1 cellular context compared by ENCODE assay signal in the genomic region with DNA sequence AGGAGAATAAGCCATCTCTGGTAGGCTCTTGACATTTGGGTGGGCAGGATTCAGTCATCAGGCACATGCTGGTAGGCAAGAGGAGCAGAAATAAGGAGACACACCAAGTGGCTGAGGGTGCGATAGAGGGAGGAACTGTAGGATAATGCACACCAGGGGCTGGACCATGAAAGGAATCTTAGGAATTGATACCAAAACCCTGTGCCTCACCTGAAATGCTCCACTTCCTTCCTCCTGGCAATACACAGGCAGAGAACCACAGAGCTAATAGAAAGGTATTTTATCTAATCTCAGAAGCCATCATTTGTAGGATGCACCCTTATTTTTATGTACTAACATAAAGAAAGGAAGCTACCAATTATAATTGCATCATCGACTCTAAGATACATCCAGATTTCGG.
TF ChIP-seq lines count a peak whose summit lies in the region.

No MANE protein-coding gene starts in this region.

TF ChIP-seq in H1, 55 proteins besides CTCF, POLR2A, EP300 and RAD21:
- TF ChIP-seq, protein P1, sequence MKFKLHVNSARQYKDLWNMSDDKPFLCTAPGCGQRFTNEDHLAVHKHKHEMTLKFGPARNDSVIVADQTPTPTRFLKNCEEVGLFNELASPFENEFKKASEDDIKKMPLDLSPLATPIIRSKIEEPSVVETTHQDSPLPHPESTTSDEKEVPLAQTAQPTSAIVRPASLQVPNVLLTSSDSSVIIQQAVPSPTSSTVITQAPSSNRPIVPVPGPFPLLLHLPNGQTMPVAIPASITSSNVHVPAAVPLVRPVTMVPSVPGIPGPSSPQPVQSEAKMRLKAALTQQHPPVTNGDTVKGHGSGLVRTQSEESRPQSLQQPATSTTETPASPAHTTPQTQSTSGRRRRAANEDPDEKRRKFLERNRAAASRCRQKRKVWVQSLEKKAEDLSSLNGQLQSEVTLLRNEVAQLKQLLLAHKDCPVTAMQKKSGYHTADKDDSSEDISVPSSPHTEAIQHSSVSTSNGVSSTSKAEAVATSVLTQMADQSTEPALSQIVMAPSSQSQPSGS (IDR thresholded peaks at IDR 0.05; ENCODE audit: low read length), result no peak
- TF ChIP-seq KDM1A (IDR thresholded peaks at IDR 0.05; ENCODE audit: borderline replicate concordance, low read length) (no peak), JUN (IDR thresholded peaks at IDR 0.05; ENCODE audit: low read depth, low read length) (no peak), GABPA (IDR thresholded peaks at IDR 0.05; ENCODE audit: borderline replicate concordance, insufficient read depth, low read length) (no peak), POU5F1 (IDR thresholded peaks at IDR 0.05; ENCODE audit: low read depth, low read length) (no peak), SAP30 (IDR thresholded peaks at IDR 0.05; ENCODE audit: insufficient read depth, insufficient replicate concordance, low read length) (no peak), YY1 (IDR thresholded peaks at IDR 0.05; ENCODE audit: low read depth, low read length) (no peak), SIX5 (IDR thresholded peaks at IDR 0.05; ENCODE audit: low read depth, low read length) (no peak), PHF8 (conservative IDR thresholded peaks at IDR 0.05; ENCODE audit: low read depth, low read length) (no peak), TAF7 (optimal IDR thresholded peaks at IDR 0.05; ENCODE audit: borderline replicate concordance, low read depth, low read length) (no peak), RBBP5 (IDR thresholded peaks at IDR 0.05; ENCODE audit: borderline replicate concordance, low read depth, low read length) (no peak), RFX5 (IDR thresholded peaks at IDR 0.05; ENCODE audit: borderline replicate concordance, low read depth, low read length) (no peak), SRF (IDR thresholded peaks at IDR 0.05; ENCODE audit: low read depth, low read length) (no peak), TAF1 (IDR thresholded peaks at IDR 0.05; ENCODE audit: low read depth, low read length) (no peak), KDM5A (IDR thresholded peaks at IDR 0.05; ENCODE audit: low read length) (no peak), KDM4A (IDR thresholded peaks at IDR 0.05; ENCODE audit: low read depth, low read length, severe bottlenecking) (no peak)
- TF ChIP-seq, protein P2, sequence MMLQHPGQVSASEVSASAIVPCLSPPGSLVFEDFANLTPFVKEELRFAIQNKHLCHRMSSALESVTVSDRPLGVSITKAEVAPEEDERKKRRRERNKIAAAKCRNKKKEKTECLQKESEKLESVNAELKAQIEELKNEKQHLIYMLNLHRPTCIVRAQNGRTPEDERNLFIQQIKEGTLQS (IDR thresholded peaks at IDR 0.05; ENCODE audit: insufficient read depth, low read depth, low read length), result no peak
- TF ChIP-seq, protein P3, sequence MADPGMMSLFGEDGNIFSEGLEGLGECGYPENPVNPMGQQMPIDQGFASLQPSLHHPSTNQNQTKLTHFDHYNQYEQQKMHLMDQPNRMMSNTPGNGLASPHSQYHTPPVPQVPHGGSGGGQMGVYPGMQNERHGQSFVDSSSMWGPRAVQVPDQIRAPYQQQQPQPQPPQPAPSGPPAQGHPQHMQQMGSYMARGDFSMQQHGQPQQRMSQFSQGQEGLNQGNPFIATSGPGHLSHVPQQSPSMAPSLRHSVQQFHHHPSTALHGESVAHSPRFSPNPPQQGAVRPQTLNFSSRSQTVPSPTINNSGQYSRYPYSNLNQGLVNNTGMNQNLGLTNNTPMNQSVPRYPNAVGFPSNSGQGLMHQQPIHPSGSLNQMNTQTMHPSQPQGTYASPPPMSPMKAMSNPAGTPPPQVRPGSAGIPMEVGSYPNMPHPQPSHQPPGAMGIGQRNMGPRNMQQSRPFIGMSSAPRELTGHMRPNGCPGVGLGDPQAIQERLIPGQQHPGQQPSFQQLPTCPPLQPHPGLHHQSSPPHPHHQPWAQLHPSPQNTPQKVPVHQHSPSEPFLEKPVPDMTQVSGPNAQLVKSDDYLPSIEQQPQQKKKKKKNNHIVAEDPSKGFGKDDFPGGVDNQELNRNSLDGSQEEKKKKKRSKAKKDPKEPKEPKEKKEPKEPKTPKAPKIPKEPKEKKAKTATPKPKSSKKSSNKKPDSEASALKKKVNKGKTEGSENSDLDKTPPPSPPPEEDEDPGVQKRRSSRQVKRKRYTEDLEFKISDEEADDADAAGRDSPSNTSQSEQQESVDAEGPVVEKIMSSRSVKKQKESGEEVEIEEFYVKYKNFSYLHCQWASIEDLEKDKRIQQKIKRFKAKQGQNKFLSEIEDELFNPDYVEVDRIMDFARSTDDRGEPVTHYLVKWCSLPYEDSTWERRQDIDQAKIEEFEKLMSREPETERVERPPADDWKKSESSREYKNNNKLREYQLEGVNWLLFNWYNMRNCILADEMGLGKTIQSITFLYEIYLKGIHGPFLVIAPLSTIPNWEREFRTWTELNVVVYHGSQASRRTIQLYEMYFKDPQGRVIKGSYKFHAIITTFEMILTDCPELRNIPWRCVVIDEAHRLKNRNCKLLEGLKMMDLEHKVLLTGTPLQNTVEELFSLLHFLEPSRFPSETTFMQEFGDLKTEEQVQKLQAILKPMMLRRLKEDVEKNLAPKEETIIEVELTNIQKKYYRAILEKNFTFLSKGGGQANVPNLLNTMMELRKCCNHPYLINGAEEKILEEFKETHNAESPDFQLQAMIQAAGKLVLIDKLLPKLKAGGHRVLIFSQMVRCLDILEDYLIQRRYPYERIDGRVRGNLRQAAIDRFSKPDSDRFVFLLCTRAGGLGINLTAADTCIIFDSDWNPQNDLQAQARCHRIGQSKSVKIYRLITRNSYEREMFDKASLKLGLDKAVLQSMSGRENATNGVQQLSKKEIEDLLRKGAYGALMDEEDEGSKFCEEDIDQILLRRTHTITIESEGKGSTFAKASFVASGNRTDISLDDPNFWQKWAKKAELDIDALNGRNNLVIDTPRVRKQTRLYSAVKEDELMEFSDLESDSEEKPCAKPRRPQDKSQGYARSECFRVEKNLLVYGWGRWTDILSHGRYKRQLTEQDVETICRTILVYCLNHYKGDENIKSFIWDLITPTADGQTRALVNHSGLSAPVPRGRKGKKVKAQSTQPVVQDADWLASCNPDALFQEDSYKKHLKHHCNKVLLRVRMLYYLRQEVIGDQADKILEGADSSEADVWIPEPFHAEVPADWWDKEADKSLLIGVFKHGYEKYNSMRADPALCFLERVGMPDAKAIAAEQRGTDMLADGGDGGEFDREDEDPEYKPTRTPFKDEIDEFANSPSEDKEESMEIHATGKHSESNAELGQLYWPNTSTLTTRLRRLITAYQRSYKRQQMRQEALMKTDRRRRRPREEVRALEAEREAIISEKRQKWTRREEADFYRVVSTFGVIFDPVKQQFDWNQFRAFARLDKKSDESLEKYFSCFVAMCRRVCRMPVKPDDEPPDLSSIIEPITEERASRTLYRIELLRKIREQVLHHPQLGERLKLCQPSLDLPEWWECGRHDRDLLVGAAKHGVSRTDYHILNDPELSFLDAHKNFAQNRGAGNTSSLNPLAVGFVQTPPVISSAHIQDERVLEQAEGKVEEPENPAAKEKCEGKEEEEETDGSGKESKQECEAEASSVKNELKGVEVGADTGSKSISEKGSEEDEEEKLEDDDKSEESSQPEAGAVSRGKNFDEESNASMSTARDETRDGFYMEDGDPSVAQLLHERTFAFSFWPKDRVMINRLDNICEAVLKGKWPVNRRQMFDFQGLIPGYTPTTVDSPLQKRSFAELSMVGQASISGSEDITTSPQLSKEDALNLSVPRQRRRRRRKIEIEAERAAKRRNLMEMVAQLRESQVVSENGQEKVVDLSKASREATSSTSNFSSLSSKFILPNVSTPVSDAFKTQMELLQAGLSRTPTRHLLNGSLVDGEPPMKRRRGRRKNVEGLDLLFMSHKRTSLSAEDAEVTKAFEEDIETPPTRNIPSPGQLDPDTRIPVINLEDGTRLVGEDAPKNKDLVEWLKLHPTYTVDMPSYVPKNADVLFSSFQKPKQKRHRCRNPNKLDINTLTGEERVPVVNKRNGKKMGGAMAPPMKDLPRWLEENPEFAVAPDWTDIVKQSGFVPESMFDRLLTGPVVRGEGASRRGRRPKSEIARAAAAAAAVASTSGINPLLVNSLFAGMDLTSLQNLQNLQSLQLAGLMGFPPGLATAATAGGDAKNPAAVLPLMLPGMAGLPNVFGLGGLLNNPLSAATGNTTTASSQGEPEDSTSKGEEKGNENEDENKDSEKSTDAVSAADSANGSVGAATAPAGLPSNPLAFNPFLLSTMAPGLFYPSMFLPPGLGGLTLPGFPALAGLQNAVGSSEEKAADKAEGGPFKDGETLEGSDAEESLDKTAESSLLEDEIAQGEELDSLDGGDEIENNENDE (IDR thresholded peaks at IDR 0.05; ENCODE audit: insufficient replicate concordance, low read length), result no peak
- TF ChIP-seq, protein P4, sequence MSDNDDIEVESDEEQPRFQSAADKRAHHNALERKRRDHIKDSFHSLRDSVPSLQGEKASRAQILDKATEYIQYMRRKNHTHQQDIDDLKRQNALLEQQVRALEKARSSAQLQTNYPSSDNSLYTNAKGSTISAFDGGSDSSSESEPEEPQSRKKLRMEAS (IDR thresholded peaks at IDR 0.05), result no peak
